Comparison of ENCODE assay signal across 12 cellular contexts in genomic region chr14:56341766-56342418, GRCh38.
DNase-seq lines count a peak whose midpoint lies in the region; ATAC-seq, FAIRE-seq and TF ChIP-seq lines count a peak whose summit lies in the region.
"Had no signal": no experiment of that assay in that cellular context is flagged by ENCODE, and none has a peak within 500 bp of the region (broad histone marks: within the 10 kb centered on the region; RNA-seq: fewer than 3 reads in every experiment).

No MANE protein-coding gene starts in this region.

- peaks cover 14% of the 10 kb centered on the region for H3K4me1 Mint-ChIP-seq in Caco-2 (ENCODE audit: low read depth, unreplicated experiment)

- ATAC-seq in left ventricle myocardium superior: no peak
- ATAC-seq: naive thymus-derived CD4-positive, alpha-beta T cell had no signal

- H3K4me3 ChIP-seq in right atrium auricular region (no peak overlapping the region), SJCRH30 (no peak overlapping the region), kidney (ENCODE audit: low read length in 2 of 2) (no peak overlapping the region), vagina (no peak overlapping the region), Caco-2 (ENCODE audit: low read depth, low read length) (no peak overlapping the region)

- H3K27ac ChIP-seq in right atrium auricular region: peak overlapping the region; percentile 35 to 45
- H3K27ac ChIP-seq in SJCRH30: 0 out of 2 replicates have a peak overlapping the region, but pooled peaks have one; percentile 8
- H3K27ac ChIP-seq in kidney (ENCODE audit: low read depth in 2 of 2, low read length in 2 of 2): peak overlapping the region; percentile 3 to 72
- H3K27ac ChIP-seq in vagina: peak overlapping the region; percentile 62
- H3K27ac ChIP-seq: RWPE1 had no signal

- FAIRE-seq in kidney (lab: Jason Lieb, UNC): no peak

- TF ChIP-seq CTCF in right atrium auricular region (IDR thresholded peaks at IDR 0.05): no peak
- no peak for TF ChIP-seq CTCF in kidney (IDR thresholded peaks at IDR 0.05; ENCODE audit: borderline replicate concordance, extremely low read depth, insufficient read depth)
- TF ChIP-seq CTCF in vagina (IDR thresholded peaks at IDR 0.05): no peak
- TF ChIP-seq CTCF in Caco-2 (IDR thresholded peaks at IDR 0.05; ENCODE audit: insufficient read depth in 1 of 2, low read depth in 1 of 2, low read length in 1 of 2, severe bottlenecking in 1 of 2, unreplicated experiment in 1 of 2): no peak

- no peak overlapping the region for H3K27ac Mint-ChIP-seq in Caco-2 (ENCODE audit: unreplicated experiment)

- DNase-seq in right atrium auricular region (ENCODE audit: low spot score): no peak
- no peak for DNase-seq in left ventricle myocardium superior
- peak; percentile 19 to 46 for DNase-seq in SJCRH30
- no peak for DNase-seq in kidney
- no peak for DNase-seq in vagina (ENCODE audit: extremely low spot score in 2 of 2)
- no peak for DNase-seq in stimulated activated naive CD4-positive, alpha-beta T cell (lab: John Stamatoyannopoulos, UW)
- DNase-seq in Caco-2: no peak
- no peak for DNase-seq in activated CD4-positive, CD25-positive, alpha-beta regulatory T cell treated with anti-CD3 and anti-CD28 coated beads, Interleukin-2, amount 50 U/mL, for 72 hours
- DNase-seq: activated CD4-positive, alpha-beta T cell treated with anti-CD3 and anti-CD28 coated beads, Interleukin-2, amount 50 U/mL, for 48 hours; naive thymus-derived CD4-positive, alpha-beta T cell; stimulated activated CD4-positive, alpha-beta T cell treated with anti-CD3 and anti-CD28 coated beads, Interleukin-4, amount 100 ng/mL, for 4 hours had no signal

- H3K27me3 Mint-ChIP-seq in Caco-2 (ENCODE audit: insufficient read depth, unreplicated experiment): no peaks in the 10 kb centered on the region
- H3K27me3 Mint-ChIP-seq: naive thymus-derived CD4-positive, alpha-beta T cell had no signal

- no peak overlapping the region for H3K9ac ChIP-seq in kidney (ENCODE audit: low read length in 2 of 2)

- H3K27me3 ChIP-seq in right atrium auricular region (no peaks in the 10 kb centered on the region), SJCRH30 (no peaks in the 10 kb centered on the region), vagina (no peaks in the 10 kb centered on the region), Caco-2 (replicated peaks; ENCODE audit: control insufficient read depth, insufficient read depth, low read length) (no peaks in the 10 kb centered on the region)

- TF ChIP-seq POLR2A in vagina (IDR thresholded peaks at IDR 0.05): no peak

- H3K9me3 ChIP-seq in right atrium auricular region (no peaks in the 10 kb centered on the region), SJCRH30 (replicated peaks) (no peaks in the 10 kb centered on the region), kidney (ENCODE audit: control insufficient read depth in 1 of 2, low read length in 2 of 2) (no peaks in the 10 kb centered on the region), vagina (no peaks in the 10 kb centered on the region), Caco-2 (no peaks in the 10 kb centered on the region)

- no TSS peak for BruUV-seq in Caco-2 (replicated peaks; lab: Mats Ljungman, UMichigan)

- POLR2A ChIA-PET in Caco-2 (lab: Charles Lee): no interaction called here

- peaks cover 0 to 28% of the 10 kb centered on the region in 2 donors for H3K4me1 ChIP-seq in right atrium auricular region
- H3K4me1 ChIP-seq in SJCRH30: peaks cover 11% of the 10 kb centered on the region
- peaks cover 6 to 11% of the 10 kb centered on the region in 2 donors for H3K4me1 ChIP-seq in kidney (ENCODE audit: control insufficient read depth in 1 of 2, insufficient read depth in 1 of 2, low read depth in 1 of 2, low read length in 2 of 2)
- H3K4me1 ChIP-seq in vagina: peaks cover 25% of the 10 kb centered on the region
- H3K4me1 ChIP-seq in Caco-2: peaks cover 17% of the 10 kb centered on the region

- no peak overlapping the region for H3K4me3 Mint-ChIP-seq in Caco-2 (ENCODE audit: unreplicated experiment)
- H3K4me3 Mint-ChIP-seq: naive thymus-derived CD4-positive, alpha-beta T cell had no signal

- no peaks in the 10 kb centered on the region for H3K36me3 Mint-ChIP-seq in Caco-2 (ENCODE audit: insufficient read depth, unreplicated experiment)
- H3K36me3 Mint-ChIP-seq: naive thymus-derived CD4-positive, alpha-beta T cell had no signal

- H3K9me3 Mint-ChIP-seq in Caco-2 (ENCODE audit: unreplicated experiment): no peaks in the 10 kb centered on the region
- H3K9me3 Mint-ChIP-seq: naive thymus-derived CD4-positive, alpha-beta T cell had no signal

- CTCF ChIA-PET in Caco-2 (lab: Charles Lee): no interaction called here

- intact Hi-C loops in left ventricle myocardium superior (cut with micrococcal nuclease): no loop called here
- intact Hi-C loops in kidney (cut with DNase I): no loop called here
- intact Hi-C loops in vagina (cut with DNase I): no loop called here
- intact Hi-C loops in Caco-2 (cut with micrococcal nuclease; ENCODE audit: unreplicated experiment): loop anchor here (5.0 kb wide), 1 partner anchor 905 kb away; no protein-coding TSS in a partner anchor

- H3K36me3 ChIP-seq in right atrium auricular region: no peaks in the 10 kb centered on the region
- H3K36me3 ChIP-seq in SJCRH30: no peaks in the 10 kb centered on the region
- no peaks in the 10 kb centered on the region for H3K36me3 ChIP-seq in kidney (ENCODE audit: control insufficient read depth in 1 of 2, insufficient read depth in 2 of 2, low read length in 2 of 2)
- no peaks in the 10 kb centered on the region for H3K36me3 ChIP-seq in vagina
- no peaks in the 10 kb centered on the region for H3K36me3 ChIP-seq in Caco-2 (ENCODE audit: control insufficient read depth, insufficient read depth, low read length)

Comparison
In these comparisons a context has a peak if more than half of its experiments do, and no peak if none do; other contexts are left out.
1. DNase-seq: peak in SJCRH30 (2 of 2); none in right atrium auricular region (single experiment), left ventricle myocardium superior (single experiment), kidney (single experiment), vagina (0 of 2), stimulated activated naive CD4-positive, alpha-beta T cell (0 of 6), Caco-2 (0 of 2) and activated CD4-positive, CD25-positive, alpha-beta regulatory T cell treated with anti-CD3 and anti-CD28 coated beads, Interleukin-2, amount 50 U/mL, for 72 hours (single experiment).
2. H3K27ac ChIP-seq: peak in every context shown above with its lines; median percentile 62 in vagina; 40 in right atrium auricular region; 38 in kidney; 8 in SJCRH30.